In the genomic region with DNA sequence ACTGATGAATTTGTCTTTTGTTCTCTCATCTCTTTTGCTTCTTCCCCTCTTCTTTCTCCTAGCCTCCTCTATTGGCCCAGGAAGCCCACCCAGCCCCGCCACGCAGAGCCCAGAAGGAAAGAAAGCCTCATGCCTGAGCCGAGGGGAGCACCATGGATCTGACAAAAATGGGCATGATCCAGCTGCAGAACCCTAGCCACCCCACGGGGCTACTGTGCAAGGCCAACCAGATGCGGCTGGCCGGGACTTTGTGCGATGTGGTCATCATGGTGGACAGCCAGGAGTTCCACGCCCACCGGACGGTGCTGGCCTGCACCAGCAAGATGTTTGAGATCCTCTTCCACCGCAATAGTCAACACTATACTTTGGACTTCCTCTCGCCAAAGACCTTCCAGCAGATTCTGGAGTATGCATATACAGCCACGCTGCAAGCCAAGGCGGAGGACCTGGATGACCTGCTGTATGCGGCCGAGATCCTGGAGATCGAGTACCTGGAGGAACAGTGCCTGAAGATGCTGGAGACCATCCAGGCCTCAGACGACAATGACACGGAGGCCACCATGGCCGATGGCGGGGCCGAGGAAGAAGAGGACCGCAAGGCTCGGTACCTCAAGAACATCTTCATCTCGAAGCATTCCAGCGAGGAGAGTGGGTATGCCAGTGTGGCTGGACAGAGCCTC, we compare ENCODE assay signal across 20 cellular contexts. TPM values are rescaled to one million over a fixed set of nuclear protein-coding genes. Genes with fewer than 3 reads are reported as not detected.
DNase-seq lines count a peak whose midpoint lies in the region; ATAC-seq, FAIRE-seq and TF ChIP-seq lines count a peak whose summit lies in the region.
"Had no signal": no experiment of that assay in that cellular context is flagged by ENCODE, and none has a peak within 500 bp of the region (broad histone marks: within the 10 kb centered on the region; RNA-seq: fewer than 3 reads in every experiment).

No MANE protein-coding gene starts in this region.

- H3K27me3 Mint-ChIP-seq in activated CD4-positive, alpha-beta T cell treated with anti-CD3 and anti-CD28 coated beads, Interleukin-2, amount 10 ng/mL, durations not matched to agents 7 days and 5 days = peaks cover 39% of the 10 kb centered on the region

- H3K36me3 ChIP-seq in adipocyte (ENCODE audit: control insufficient read depth, insufficient read depth, low read length, severe bottlenecking) (peaks cover 52% of the 10 kb centered on the region), right atrium auricular region (peaks cover 75% of the 10 kb centered on the region), gastrocnemius medialis (peaks cover 0 to 58% of the 10 kb centered on the region in 2 donors)

- H3K27me3 ChIP-seq in adipocyte (replicated peaks; ENCODE audit: control insufficient read depth, insufficient read depth, low read length) (no peaks in the 10 kb centered on the region), right atrium auricular region (no peaks in the 10 kb centered on the region), gastrocnemius medialis (no peaks in the 10 kb centered on the region)

- peak overlapping the region; percentile 94 for H3K4me3 ChIP-seq in adipocyte (ENCODE audit: low read length)
- peak overlapping the region; percentile 84 to 97 for H3K4me3 ChIP-seq in right atrium auricular region
- H3K4me3 ChIP-seq in gastrocnemius medialis = peak overlapping the region; percentile 68 to 100 (median 82)

- CTCF ChIA-PET in activated CD4-positive, alpha-beta T cell treated with anti-CD3 and anti-CD28 coated beads, Interleukin-2, amount 10 ng/mL, durations not matched to agents 7 days and 5 days (lab: Charles Lee) = interaction anchor here (0.6 kb wide), 1 partner anchor 96 kb away, joined by 3 read pairs; no protein-coding TSS in a partner anchor

- ATAC-seq in gastrocnemius medialis = no peak

- intact Hi-C loops in gastrocnemius medialis (cut with DNase I; ENCODE audit: low total_unique reads) = no loop called here

- no peak for DNase-seq in adipocyte (ENCODE audit: low read depth)
- no peak for DNase-seq in right atrium auricular region (ENCODE audit: low spot score)
- DNase-seq in gastrocnemius medialis = peak in 1 of 2 donors; percentile 80
- DNase-seq in Ammon's horn (ENCODE audit: low spot score) = no peak
- no peak for DNase-seq in activated CD4-positive, alpha-beta T cell treated with anti-CD3 and anti-CD28 coated beads, Interleukin-2, amount 10 ng/mL, durations not matched to agents 7 days and 5 days
- DNase-seq in activated naive CD4-positive, alpha-beta T cell (lab: John Stamatoyannopoulos, UW) = no peak
- no peak for DNase-seq in urothelium cell line (ENCODE audit: low spot score)
- DNase-seq: activated CD4-positive, alpha-beta T cell treated with anti-CD3 and anti-CD28 coated beads for 4 hours; activated T-cell treated with anti-CD3 and anti-CD28 coated beads, Interleukin-2, amount 50 U/mL, for 1 hour; Calu3; NCI-H1436 treated with DMSO at 0.1 percent for 48 hours; NCI-H345; SHP77; stimulated activated CD4-positive, alpha-beta T cell treated with anti-CD3 and anti-CD28 coated beads, Interleukin-1b, Interleukin-23, amount 100 ng/mL, for 48 hours had no signal

- TF ChIP-seq CTCF in 22Rv1 (IDR thresholded peaks at IDR 0.05) (no peak), right atrium auricular region (IDR thresholded peaks at IDR 0.05) (no peak), gastrocnemius medialis (IDR thresholded peaks at IDR 0.05 in 4 of 5, conservative IDR thresholded peaks at IDR 0.05 in 1 of 5) (no peak)

- POLR2A ChIA-PET in activated CD4-positive, alpha-beta T cell treated with anti-CD3 and anti-CD28 coated beads, Interleukin-2, amount 10 ng/mL, durations not matched to agents 7 days and 5 days (lab: Charles Lee) = no interaction called here

- no peak overlapping the region for H3K27ac Mint-ChIP-seq in activated CD4-positive, alpha-beta T cell treated with anti-CD3 and anti-CD28 coated beads, Interleukin-2, amount 10 ng/mL, durations not matched to agents 7 days and 5 days
- H3K27ac Mint-ChIP-seq: T-helper 2 cell treated with Interferon-gamma antibody and Interleukin-4, amounts not matched to agents 5 μg/mL and 100 μg/mL, for 36 hours had no signal

- in situ Hi-C loops in gastrocnemius medialis (cut with MboI; ENCODE audit: low sequenced_read_pairs in 4 of 4) = loop anchor here in 3 of 4 donors (5.0 to 10.0 kb wide), 3 partner anchors 112 to 122 kb away; no protein-coding TSS in a partner anchor

- H3K9me3 ChIP-seq in adipocyte (ENCODE audit: control insufficient read depth, low read length) (no peaks in the 10 kb centered on the region), right atrium auricular region (no peaks in the 10 kb centered on the region), gastrocnemius medialis (no peaks in the 10 kb centered on the region)

- H3K4me1 ChIP-seq in adipocyte (ENCODE audit: control insufficient read depth, insufficient read depth, low read length) (peaks cover 63% of the 10 kb centered on the region), right atrium auricular region (peaks cover 0 to 74% of the 10 kb centered on the region in 2 donors), gastrocnemius medialis (peaks cover 51 to 60% of the 10 kb centered on the region in 2 donors)

- no peak overlapping the region for H3K4me3 Mint-ChIP-seq in activated CD4-positive, alpha-beta T cell treated with anti-CD3 and anti-CD28 coated beads, Interleukin-2, amount 10 ng/mL, durations not matched to agents 7 days and 5 days
- H3K4me3 Mint-ChIP-seq: T-helper 2 cell treated with Interferon-gamma antibody and Interleukin-4, amounts not matched to agents 5 μg/mL and 100 μg/mL, for 36 hours had no signal

- H3K36me3 Mint-ChIP-seq in activated CD4-positive, alpha-beta T cell treated with anti-CD3 and anti-CD28 coated beads, Interleukin-2, amount 10 ng/mL, durations not matched to agents 7 days and 5 days (ENCODE audit: low read depth) = no peaks in the 10 kb centered on the region

- TF ChIP-seq POLR2A in gastrocnemius medialis (IDR thresholded peaks at IDR 0.05) = peak; percentile 59 to 66

- peaks cover 13% of the 10 kb centered on the region for H3K4me1 Mint-ChIP-seq in activated CD4-positive, alpha-beta T cell treated with anti-CD3 and anti-CD28 coated beads, Interleukin-2, amount 10 ng/mL, durations not matched to agents 7 days and 5 days

- H3K9me3 Mint-ChIP-seq in activated CD4-positive, alpha-beta T cell treated with anti-CD3 and anti-CD28 coated beads, Interleukin-2, amount 10 ng/mL, durations not matched to agents 7 days and 5 days = no peaks in the 10 kb centered on the region
- H3K9me3 Mint-ChIP-seq: T-helper 2 cell treated with Interferon-gamma antibody and Interleukin-4, amounts not matched to agents 5 μg/mL and 100 μg/mL, for 36 hours had no signal

- H3K9ac ChIP-seq in adipocyte (ENCODE audit: low read length) = peak overlapping the region; percentile 100

- no peak for FAIRE-seq in urothelium cell line (lab: Jason Lieb, UNC)
- FAIRE-seq: G401.6, GM12891, H1 had no signal

- peak overlapping the region; percentile 85; the same call in 1 of the 2 replicates for H3K27ac ChIP-seq in 22Rv1
- peak overlapping the region; percentile 100 for H3K27ac ChIP-seq in right atrium auricular region
- H3K27ac ChIP-seq in gastrocnemius medialis = peak overlapping the region; percentile 94 to 99 (median 96)

RNA-seq across cellular contexts. Expression of gene ZBTB16, which starts 3.8 kb away (rescaled TPM):
- total RNA-seq in right atrium auricular region (100 to 1,000 TPM in 1 of 2 donors, 10 to 100 TPM in 1; 65.5 to 101 TPM), gastrocnemius medialis (100 to 1,000 TPM; 156 to 250 (median 196) TPM)
- 1 to 10 TPM; 7.4 to 7.6 TPM for total RNA-seq in activated CD4-positive, alpha-beta T cell treated with anti-CD3 and anti-CD28 coated beads, Interleukin-2, amount 10 ng/mL, durations not matched to agents 7 days and 5 days
- total RNA-seq: Calu3, HT-29 had no signal

Comparison
In these comparisons a context has a peak if more than half of its experiments do, and no peak if none do; other contexts are left out.
1. RNA of gene ZBTB16, which starts 3.8 kb away (total RNA-seq): 156 to 250 TPM in gastrocnemius medialis and 65.5 to 101 TPM in right atrium auricular region; 7.4 to 7.6 TPM in activated CD4-positive, alpha-beta T cell treated with anti-CD3 and anti-CD28 coated beads, Interleukin-2, amount 10 ng/mL, durations not matched to agents 7 days and 5 days; every median in the first group is over 4 times any median in the second.
2. Peak in every context shown above with its lines, with median percentiles within 50 percentile points of each other: H3K27ac ChIP-seq and H3K4me3 ChIP-seq.